In the genomic region with DNA sequence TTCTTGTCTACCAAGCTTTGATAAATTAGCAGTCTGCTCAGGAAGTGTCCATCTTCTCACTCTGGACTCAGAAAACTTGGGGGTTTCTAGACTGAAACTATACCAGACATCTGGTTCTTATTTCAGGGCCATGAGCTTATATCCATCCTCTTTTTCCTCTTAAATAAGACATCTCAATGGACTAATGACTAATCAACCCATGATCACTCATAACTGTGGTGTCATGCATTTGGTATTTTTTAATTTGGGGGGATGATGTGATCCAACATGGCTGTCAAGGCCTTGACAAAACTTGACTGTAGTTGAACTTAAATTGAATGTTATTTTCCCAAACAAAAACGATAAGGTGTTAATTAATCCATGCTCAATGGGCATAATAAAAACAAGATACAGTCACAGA, we compare ENCODE assay signal across 13 cellular contexts.
"Had no signal": no experiment of that assay in that cellular context is flagged by ENCODE, and none has a peak within 500 bp of the region (broad histone marks: within the 10 kb centered on the region; RNA-seq: fewer than 3 reads in every experiment).

No MANE protein-coding gene starts in this region.

- H3K27ac ChIP-seq: adrenal gland, esophagus muscularis mucosa, neutrophil, tibial artery had no signal

- H3K36me3 Mint-ChIP-seq: naive B cell had no signal

- H3K4me3 Mint-ChIP-seq: activated T-helper 17 cell treated with anti-CD3 and anti-CD28 coated beads, Interleukin-2, amount 50 U/mL, for 72 hours; brain; naive B cell; WTC11 had no signal

- H3K36me3 ChIP-seq: adrenal gland, esophagus muscularis mucosa, neutrophil, tibial artery had no signal

- H3K27ac Mint-ChIP-seq: activated T-helper 17 cell treated with anti-CD3 and anti-CD28 coated beads, Interleukin-2, amount 50 U/mL, for 72 hours; brain; naive B cell; WTC11 had no signal

- H3K4me1 ChIP-seq: adrenal gland, esophagus muscularis mucosa, tibial artery had no signal

- H3K9me3 ChIP-seq: adrenal gland, esophagus muscularis mucosa, neutrophil, tibial artery had no signal

- H3K4me3 ChIP-seq: adrenal gland, esophagus muscularis mucosa, smooth muscle cell, tibial artery had no signal

- ATAC-seq: activated T-helper 17 cell treated with anti-CD3 and anti-CD28 coated beads, Interleukin-2, amount 50 U/mL, for 72 hours; right cardiac atrium; WTC11 had no signal

- DNase-seq: activated CD4-positive, alpha-beta T cell treated with anti-CD3 and anti-CD28 coated beads for 48 hours; activated naive CD4-positive, alpha-beta T cell treated with anti-CD3 and anti-CD28 coated beads, Interleukin-2, amount 50 U/mL, for 16 hours; adrenal gland; cerebellar nuclear complex; naive B cell; right cardiac atrium; tibial artery had no signal

- H3K4me2 ChIP-seq: smooth muscle cell had no signal

- H3K27me3 Mint-ChIP-seq: activated T-helper 17 cell treated with anti-CD3 and anti-CD28 coated beads, Interleukin-2, amount 50 U/mL, for 72 hours; brain; naive B cell had no signal

- H3K27me3 ChIP-seq: adrenal gland, esophagus muscularis mucosa, neutrophil, tibial artery had no signal

- H3K9me3 Mint-ChIP-seq: activated T-helper 17 cell treated with anti-CD3 and anti-CD28 coated beads, Interleukin-2, amount 50 U/mL, for 72 hours had no signal

- H3K4me1 Mint-ChIP-seq: activated T-helper 17 cell treated with anti-CD3 and anti-CD28 coated beads, Interleukin-2, amount 50 U/mL, for 72 hours; brain; naive B cell; WTC11 had no signal
